Comparison of ENCODE assay signal across 8 cellular contexts in the genomic region with DNA sequence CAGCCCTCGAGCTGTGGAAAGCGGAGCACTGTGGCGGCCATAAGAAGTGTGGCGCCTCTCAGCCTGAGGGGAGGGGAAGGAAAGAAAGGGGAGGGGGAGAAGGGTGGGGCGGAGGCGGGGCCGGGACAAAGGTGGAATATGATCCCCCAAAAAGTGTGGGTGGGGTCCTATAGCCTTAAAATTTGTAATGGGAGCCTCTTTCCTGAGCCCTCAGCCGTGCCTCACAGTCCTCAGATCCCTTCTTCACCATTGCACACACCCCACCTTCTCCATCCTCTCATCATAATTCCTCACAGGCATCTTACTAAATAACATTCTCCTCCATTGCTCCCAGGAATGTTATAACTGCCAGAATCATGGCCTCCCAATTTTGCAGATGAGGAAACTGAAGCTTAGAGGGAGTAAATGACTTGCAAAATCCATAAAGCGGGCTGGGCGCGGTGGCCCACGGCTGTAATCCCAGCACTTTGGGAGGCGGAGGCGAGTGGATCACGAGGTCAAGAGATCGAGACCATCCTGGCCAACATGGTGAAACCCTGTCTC. TPM values are rescaled to one million over a fixed set of nuclear protein-coding genes. Genes with fewer than 3 reads are reported as not detected.
DNase-seq lines count a peak whose midpoint lies in the region; ATAC-seq and TF ChIP-seq lines count a peak whose summit lies in the region.

No MANE protein-coding gene starts in this region.

- peaks cover 4% of the 10 kb centered on the region for H3K36me3 Mint-ChIP-seq in nephron progenitor cell (ENCODE audit: low read depth)

- H3K9me3 ChIP-seq in Karpas-422 (ENCODE audit: low read length), result no peaks in the 10 kb centered on the region

- peaks cover 27% of the 10 kb centered on the region for H3K4me1 Mint-ChIP-seq in nephron progenitor cell

- peak overlapping the region; percentile 26; the same call in 1 of the 2 replicates for H3K9ac ChIP-seq in Karpas-422 (ENCODE audit: low read length)

- H3K9me2 ChIP-seq in Karpas-422 (replicated peaks; ENCODE audit: insufficient read depth, low read length), result no peaks in the 10 kb centered on the region

- H3K4me1 ChIP-seq in Karpas-422 (ENCODE audit: low read length), result peaks cover 31% of the 10 kb centered on the region

- H3K4me3 ChIP-seq in Karpas-422 (ENCODE audit: low read length) (peak overlapping the region; percentile 39; the same call in 1 of the 2 replicates), dorsolateral prefrontal cortex (peak overlapping the region; percentile 27 to 100 (median 95))

- no peaks in the 10 kb centered on the region for H3K27me3 ChIP-seq in Karpas-422 (ENCODE audit: low read length)
- no peaks in the 10 kb centered on the region for H3K27me3 ChIP-seq in dorsolateral prefrontal cortex

- peak; percentile 3 for ATAC-seq in GM21360 (IDR thresholded peaks at IDR 0.05; ENCODE audit: unreplicated experiment)
- ATAC-seq in HG02571 (IDR thresholded peaks at IDR 0.05; ENCODE audit: unreplicated experiment), result no peak
- ATAC-seq in GM18870 (IDR thresholded peaks at IDR 0.05; ENCODE audit: unreplicated experiment), result no peak
- no peak for ATAC-seq in GM19452 (IDR thresholded peaks at IDR 0.05; ENCODE audit: unreplicated experiment)

- peaks cover 16% of the 10 kb centered on the region; the same call in 1 of the 2 replicates for H4K20me1 ChIP-seq in Karpas-422 (ENCODE audit: insufficient read depth, low read depth, low read length)

- H3K36me3 ChIP-seq in Karpas-422 (ENCODE audit: insufficient read depth, low read length), result peaks cover 1% of the 10 kb centered on the region; the same call in 1 of the 2 replicates

- peak overlapping the region; percentile 81 for H3K27ac Mint-ChIP-seq in nephron progenitor cell

- no peaks in the 10 kb centered on the region for H3K9me3 Mint-ChIP-seq in nephron progenitor cell

- intact Hi-C loops in dorsolateral prefrontal cortex (cut with DNase I), result loop anchor here (1.0 kb wide), 1 partner anchor 18 kb away; no protein-coding TSS in a partner anchor

- peaks cover 42% of the 10 kb centered on the region for H3K79me2 ChIP-seq in Karpas-422 (ENCODE audit: low read length)

- no peak overlapping the region for H3K27ac ChIP-seq in Karpas-422 (ENCODE audit: low read length)
- peak overlapping the region; percentile 86 to 100 (median 98) for H3K27ac ChIP-seq in dorsolateral prefrontal cortex

- peaks cover 10% of the 10 kb centered on the region for H3K27me3 Mint-ChIP-seq in nephron progenitor cell (ENCODE audit: low read depth, poor library complexity)

- TF ChIP-seq CTCF in dorsolateral prefrontal cortex (IDR thresholded peaks at IDR 0.05 in 54 of 56, conservative IDR thresholded peaks at IDR 0.05 in 2 of 56; ENCODE audit: low read depth in 1 of 56, partially characterized antibody in 56 of 56) (peak in 5 of 56 donors; percentile 1 to 37 (median 3)), nephron progenitor cell (IDR thresholded peaks at IDR 0.05) (no peak)

- no peak overlapping the region for H2AFZ ChIP-seq in Karpas-422 (ENCODE audit: low read length)

- H3K4me2 ChIP-seq in Karpas-422 (ENCODE audit: low read depth, low read length, poor library complexity, severe bottlenecking), result peak overlapping the region; percentile 57

- DNase-seq in Karpas-422 (no peak), dorsolateral prefrontal cortex (no peak), nephron progenitor cell (no peak), SKM-1 (lab: John Stamatoyannopoulos, UW; ENCODE audit: unreplicated experiment) (no peak)

- peak overlapping the region; percentile 97 for H3K4me3 Mint-ChIP-seq in nephron progenitor cell

RNA-seq across cellular contexts. Expression of a gene that starts 0.6 kb away (rescaled TPM):
- total RNA-seq in Karpas-422 (2014; rRNA removed; shearing (Covaris generic); ENCODE audit: low replicate concordance), result 50.9 and 76.3 TPM in 2 replicates
- 100 to 1,000 TPM; 200 to 371 (median 290) TPM for total RNA-seq in dorsolateral prefrontal cortex

RNA-seq across cellular contexts. Expression of a gene that starts 26.2 kb away (rescaled TPM):
- 41.6 and 69.3 TPM in 2 replicates for total RNA-seq in Karpas-422 (2014; rRNA removed; shearing (Covaris generic); ENCODE audit: low replicate concordance)
- total RNA-seq in dorsolateral prefrontal cortex, result 10 to 100 TPM; 24.2 to 72.9 (median 43.4) TPM
